In the genomic region with DNA sequence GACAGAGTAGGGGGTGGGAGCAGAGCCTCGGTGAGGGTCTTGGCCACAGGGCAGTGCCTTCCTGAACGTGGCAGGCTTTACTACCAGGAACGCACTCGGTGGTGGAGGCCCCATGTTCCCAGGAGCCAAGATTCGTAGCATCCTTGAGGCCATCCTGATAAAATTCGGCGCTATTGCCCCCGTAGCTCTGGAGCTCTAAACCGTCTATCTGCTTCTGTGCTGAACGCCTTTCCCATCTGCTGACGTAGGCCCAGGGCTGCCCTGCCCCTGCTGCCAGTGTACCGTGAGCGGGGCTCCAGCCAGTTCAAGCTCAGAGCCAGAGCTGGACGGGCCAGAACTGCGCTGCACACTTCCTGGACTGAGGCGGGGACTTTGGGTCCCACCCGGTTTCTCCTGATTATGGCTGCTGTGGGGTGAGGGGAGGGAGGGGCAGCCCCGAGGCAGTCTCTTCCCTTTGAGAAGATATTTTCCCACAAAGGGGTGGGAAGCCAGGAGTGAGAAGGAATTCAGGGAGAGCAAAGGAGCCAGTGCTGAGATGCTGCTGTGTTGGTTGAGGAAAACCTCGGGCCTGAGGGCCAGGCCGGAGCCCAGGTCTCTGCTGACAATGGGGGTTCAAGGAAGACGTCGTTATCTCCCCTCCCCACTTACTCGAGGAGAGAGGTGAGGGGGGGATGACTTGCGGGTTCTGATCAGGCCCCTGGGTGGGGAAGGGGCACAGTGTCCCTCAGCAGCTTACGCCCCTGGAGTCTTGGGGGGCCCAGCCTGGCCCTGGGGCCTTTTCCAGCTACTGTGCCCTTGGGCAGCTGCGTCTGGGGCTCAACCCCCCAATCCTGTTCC, we compare ENCODE assay signal across 30 cellular contexts. TPM values are rescaled to one million over a fixed set of nuclear protein-coding genes. Genes with fewer than 3 reads are reported as not detected.
DNase-seq lines count a peak whose midpoint lies in the region; ATAC-seq and TF ChIP-seq lines count a peak whose summit lies in the region.
"Had no signal": no experiment of that assay in that cellular context is flagged by ENCODE, and none has a peak within 500 bp of the region (broad histone marks: within the 10 kb centered on the region; RNA-seq: fewer than 3 reads in every experiment).

No MANE protein-coding gene starts in this region.

- H3K4me1 ChIP-seq in BLaER1 (peaks cover 54% of the 10 kb centered on the region), IMR-90 (ENCODE audit: control insufficient read depth, insufficient read depth, low read length) (peaks cover 2% of the 10 kb centered on the region; the same call in 1 of the 2 replicates), endodermal cell (ENCODE audit: control insufficient read depth, insufficient read depth, low read length) (no peaks in the 10 kb centered on the region)

- H3K27me3 ChIP-seq in BLaER1 (no peaks in the 10 kb centered on the region), IMR-90 (ENCODE audit: control insufficient read depth, insufficient read depth, low read length) (no peaks in the 10 kb centered on the region), endodermal cell (ENCODE audit: control insufficient read depth, insufficient read depth, low read length, poor library complexity, severe bottlenecking) (no peaks in the 10 kb centered on the region)
- H3K27me3 ChIP-seq: upper lobe of left lung had no signal

- H3K9me3 Mint-ChIP-seq in endodermal cell (no peaks in the 10 kb centered on the region), natural killer cell (no peaks in the 10 kb centered on the region)
- H3K9me3 Mint-ChIP-seq: H9; stimulated activated effector memory CD8-positive, alpha-beta T cell treated with anti-CD3 and anti-CD28 coated beads, Interleukin-12 subunit alpha, Interleukin-12 subunit beta, amount 100 ng/mL, for 72 hours had no signal

- no peak overlapping the region for H2AFZ ChIP-seq in IMR-90 (replicated peaks; ENCODE audit: low read length, poor library complexity)

- no peak for TF ChIP-seq POLR2A in IMR-90 (IDR thresholded peaks at IDR 0.05; ENCODE audit: low read depth, low read length)

- H3K36me3 ChIP-seq in BLaER1 (peaks cover 68% of the 10 kb centered on the region), IMR-90 (ENCODE audit: control insufficient read depth, insufficient read depth, low read length) (no peaks in the 10 kb centered on the region), endodermal cell (ENCODE audit: control insufficient read depth, insufficient read depth, low read length) (peaks cover 4% of the 10 kb centered on the region)
- H3K36me3 ChIP-seq: upper lobe of left lung had no signal

- H2BK120ac ChIP-seq in IMR-90 (ENCODE audit: low read depth, low read length): no peak overlapping the region

- peak overlapping the region; percentile 42 for H2AK9ac ChIP-seq in IMR-90 (replicated peaks; ENCODE audit: low read depth, low read length, poor library complexity)

- dilution Hi-C loops in IMR-90 (cut with HindIII; ENCODE audit: low sequenced_read_pairs, unreplicated experiment): no loop called here

- H3K36me3 Mint-ChIP-seq in endodermal cell (ENCODE audit: low read depth) (peaks cover 10% of the 10 kb centered on the region), natural killer cell (peaks cover 5% of the 10 kb centered on the region)

- H2AK5ac ChIP-seq in IMR-90 (ENCODE audit: low read depth, low read length): no peak overlapping the region

- H4K20me1 ChIP-seq in BLaER1: peaks cover 27% of the 10 kb centered on the region
- no peaks in the 10 kb centered on the region; the same call in 1 of the 2 replicates for H4K20me1 ChIP-seq in IMR-90 (ENCODE audit: insufficient read depth, low read length)

- H4K5ac ChIP-seq in IMR-90 (ENCODE audit: low read depth, low read length): no peak overlapping the region

- no peak overlapping the region for H2BK5ac ChIP-seq in IMR-90 (ENCODE audit: low read depth, low read length, poor library complexity, severe bottlenecking)

- no peaks in the 10 kb centered on the region for H3K4me1 Mint-ChIP-seq in endodermal cell
- H3K4me1 Mint-ChIP-seq in natural killer cell: peaks cover 2 to 24% of the 10 kb centered on the region in 2 donors
- H3K4me1 Mint-ChIP-seq: H9 had no signal

- DNase-seq in IMR-90 (no peak), endodermal cell (peak; percentile 36), natural killer cell (no peak), NCI-H1092 treated with DMSO at 0.1 percent for 48 hours (lab: John Stamatoyannopoulos, UW) (no peak)
- DNase-seq: activated CD4-positive, alpha-beta T cell treated with anti-CD3 and anti-CD28 coated beads, Interleukin-2, amount 50 U/mL, for 4 hours; activated gamma-delta T cell treated with Interleukin-2 at 50 U/mL for 16 hours; activated T-cell treated with anti-CD3 and anti-CD28 coated beads for 4 hours; CD4-positive, CD25-positive, alpha-beta regulatory T cell; central memory CD4-positive, alpha-beta T cell; dermis blood vessel endothelial cell; DND-41; kidney glomerular epithelial cell; mesendoderm; NCI-H1092; NCI-H1930; NCI-H526; NK-92 treated with Interleukin-12 subunit alpha and Interleukin-12 subunit beta, amount 100 ng/mL, for 24 hours; PC-3; SHP77 treated with DMSO at 0.1 percent for 48 hours; stimulated activated CD4-positive, alpha-beta T cell treated with anti-CD3 and anti-CD28 coated beads, Interleukin-4, amount 100 ng/mL, for 1 hour had no signal

- H3K79me1 ChIP-seq in IMR-90 (ENCODE audit: low read depth in 1 of 2, low read length in 2 of 2): no peaks in the 10 kb centered on the region; a peak in 1 of 4 replicates

- H3K27ac ChIP-seq in BLaER1 (0 out of 2 replicates have a peak overlapping the region, but pooled peaks have one; percentile 0), IMR-90 (ENCODE audit: insufficient read depth, low read length) (no peak overlapping the region), endodermal cell (ENCODE audit: low read depth, low read length) (no peak overlapping the region)
- H3K27ac ChIP-seq: upper lobe of left lung had no signal

- no peak overlapping the region for H3K56ac ChIP-seq in IMR-90 (ENCODE audit: extremely low read depth, insufficient read depth, low read length)

- no peak overlapping the region for H2BK20ac ChIP-seq in IMR-90 (ENCODE audit: low read depth, low read length)

- H3K4me2 ChIP-seq in BLaER1 (peak overlapping the region; percentile 40), IMR-90 (ENCODE audit: low read depth, low read length) (no peak overlapping the region)

- H3K9ac ChIP-seq in BLaER1 (no peak overlapping the region), IMR-90 (ENCODE audit: low read depth, low read length) (no peak overlapping the region), endodermal cell (ENCODE audit: extremely low read depth, low read length, poor library complexity, severe bottlenecking) (no peak overlapping the region)

- H3K18ac ChIP-seq in IMR-90 (ENCODE audit: low read depth, low read length): no peak overlapping the region

- no peak overlapping the region for H2BK15ac ChIP-seq in IMR-90 (ENCODE audit: low read depth, low read length)

- H3K23ac ChIP-seq in IMR-90 (ENCODE audit: low read depth, low read length): no peak overlapping the region

- H3K4me3 Mint-ChIP-seq in endodermal cell: no peak overlapping the region
- no peak overlapping the region for H3K4me3 Mint-ChIP-seq in natural killer cell
- H3K4me3 Mint-ChIP-seq: CD4-positive, CD25-positive, alpha-beta regulatory T cell; H9; stimulated activated effector memory CD8-positive, alpha-beta T cell treated with anti-CD3 and anti-CD28 coated beads, Interleukin-12 subunit alpha, Interleukin-12 subunit beta, amount 100 ng/mL, for 72 hours had no signal

- no peak overlapping the region for H3K4me3 ChIP-seq in BLaER1
- H3K4me3 ChIP-seq in IMR-90 (ENCODE audit: insufficient read depth, low read depth, low read length): no peak overlapping the region
- H3K4me3 ChIP-seq in endodermal cell (ENCODE audit: low read length): no peak overlapping the region
- H3K4me3 ChIP-seq: upper lobe of left lung had no signal

- CTCF ChIA-PET in IMR-90 (lab: Yijun Ruan, JAX): no interaction called here

- H3K9me3 ChIP-seq in BLaER1 (no peaks in the 10 kb centered on the region), IMR-90 (ENCODE audit: control insufficient read depth, insufficient read depth, low read length) (no peaks in the 10 kb centered on the region), endodermal cell (ENCODE audit: control insufficient read depth, low read length) (no peaks in the 10 kb centered on the region)
- H3K9me3 ChIP-seq: upper lobe of left lung had no signal

- POLR2A ChIA-PET in IMR-90 (lab: Charles Lee; ENCODE audit: unreplicated experiment): no interaction called here

- H4K91ac ChIP-seq in IMR-90 (ENCODE audit: insufficient read depth, low read depth, low read length): no peak overlapping the region

- 73% methylated on average over 14 of the region's 26 CpGs; no CpG with 5 or more reads in 1 of the 2 experiments for WGBS in IMR-90 (ENCODE audit: extremely low coverage in 2 of 2, insufficient read length in 1 of 2), 2 experiments
- 92 to 95% methylated on average over 10 to 26 of the region's 26 CpGs for WGBS in endodermal cell (ENCODE audit: insufficient coverage in 1 of 2, insufficient read length in 1 of 2), 2 experiments

- BruUV-seq in IMR-90 (replicated peaks; lab: Mats Ljungman, UMichigan): no TSS peak

- no peaks in the 10 kb centered on the region for H3K27me3 Mint-ChIP-seq in endodermal cell (ENCODE audit: insufficient read depth)
- no peaks in the 10 kb centered on the region for H3K27me3 Mint-ChIP-seq in natural killer cell (ENCODE audit: low read depth in 2 of 2)
- H3K27me3 Mint-ChIP-seq: CD4-positive, CD25-positive, alpha-beta regulatory T cell had no signal

- peaks cover 4% of the 10 kb centered on the region for H3K9me1 ChIP-seq in IMR-90 (ENCODE audit: insufficient read depth, low read length)

- H3K4ac ChIP-seq in IMR-90 (ENCODE audit: low read depth, low read length): no peak overlapping the region

- TF ChIP-seq CTCF in IMR-90 (conservative IDR thresholded peaks at IDR 0.05; ENCODE audit: low read depth, low read length) (no peak), endodermal cell (conservative IDR thresholded peaks at IDR 0.05) (no peak), natural killer cell (IDR thresholded peaks at IDR 0.05) (no peak)

- TF ChIP-seq RAD21 in IMR-90 (IDR thresholded peaks at IDR 0.05; ENCODE audit: low read length): no peak

- ATAC-seq in IMR-90 (ENCODE audit: low read depth) (no peak), natural killer cell (peak; percentile 16 to 25 (median 20)), GM18520 (IDR thresholded peaks at IDR 0.05; ENCODE audit: unreplicated experiment) (no peak), HG02981 (IDR thresholded peaks at IDR 0.05; ENCODE audit: unreplicated experiment) (no peak)
- ATAC-seq: PC-3; stimulated activated effector memory CD8-positive, alpha-beta T cell treated with anti-CD3 and anti-CD28 coated beads, Interleukin-12 subunit alpha, Interleukin-12 subunit beta, amount 100 ng/mL, for 72 hours had no signal

- H3K27ac Mint-ChIP-seq in endodermal cell (no peak overlapping the region), natural killer cell (peak overlapping the region; percentile 68)
- H3K27ac Mint-ChIP-seq: CD4-positive, CD25-positive, alpha-beta regulatory T cell; stimulated activated effector memory CD8-positive, alpha-beta T cell treated with anti-CD3 and anti-CD28 coated beads, Interleukin-12 subunit alpha, Interleukin-12 subunit beta, amount 100 ng/mL, for 72 hours had no signal

- H3K14ac ChIP-seq in IMR-90 (replicated peaks; ENCODE audit: low read depth, low read length): no peak overlapping the region

- no peak overlapping the region for H4K8ac ChIP-seq in IMR-90 (ENCODE audit: low read depth in 2 of 2, low read length in 2 of 2)

- intact Hi-C loops in IMR-90 (cut with micrococcal nuclease) (no loop called here), natural killer cell (cut with micrococcal nuclease) (no loop called here)

- in situ Hi-C loops in IMR-90 (cut with MboI; ENCODE audit: low sequenced_read_pairs): loop anchor here (25.0 kb wide), 1 partner anchor 778 kb away; a partner anchor contains a TSS

RNA-seq across cellular contexts. Expression of a gene that starts 29.4 kb away (rescaled TPM):
- total RNA-seq in IMR-90 (2012; rRNA removed): not detected in 2 replicates
- not detected in 2 replicates for polyA plus RNA-seq in IMR-90 (2012; rRNA removed)
- polyA plus RNA-seq in IMR-90 (2012; cell fraction: cytosol; rRNA removed): not detected in 2 replicates
- polyA plus RNA-seq in IMR-90 (2012; cell fraction: nucleus; rRNA removed; ENCODE audit: low replicate concordance): not detected in 2 replicates
- total RNA-seq in endodermal cell: not detected
- not detected for polyA plus RNA-seq in endodermal cell (2013, experiment 1 of 2)
- not detected for polyA plus RNA-seq in endodermal cell (2013, experiment 2 of 2)
- total RNA-seq in natural killer cell: not detected
- total RNA-seq: astrocyte; CD4-positive, CD25-positive, alpha-beta regulatory T cell; dermis blood vessel endothelial cell; glomerular endothelial cell; H9; myocyte; osteoblast; PC-3; upper lobe of left lung had no signal
- polyA plus RNA-seq: CD4-positive, CD25-positive, alpha-beta regulatory T cell had no signal

Comparison
In these comparisons a context has a peak if more than half of its experiments do, and no peak if none do; other contexts are left out.
1. ATAC-seq: peak in natural killer cell (3 of 3); none in IMR-90 (single experiment), GM18520 (single experiment) and HG02981 (single experiment).